In the genomic region with DNA sequence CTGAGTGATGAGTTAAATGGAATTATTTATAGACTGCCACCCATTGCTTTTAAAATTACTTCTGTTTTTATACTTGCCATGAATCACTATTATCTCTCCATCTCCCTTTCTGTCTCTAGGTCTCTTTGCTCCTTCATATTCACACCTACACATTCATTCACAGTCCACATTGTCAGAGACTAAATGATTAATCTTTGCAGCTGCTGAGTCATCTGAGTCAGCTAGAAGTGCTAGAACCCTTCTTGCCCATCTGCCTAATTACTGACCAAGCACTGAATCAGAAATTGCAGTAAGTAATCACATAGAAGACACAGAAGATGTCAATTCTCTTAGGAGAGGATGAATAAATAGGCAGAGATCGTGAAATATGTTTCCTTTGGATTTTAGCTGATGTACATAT, we compare ENCODE assay signal across 18 cellular contexts. TPM values are rescaled to one million over a fixed set of nuclear protein-coding genes. Genes with fewer than 3 reads are reported as not detected.
A peak's percentile ranks its signal among the peaks of the same experiment; 100 is the strongest.
DNase-seq lines count a peak whose midpoint lies in the region; ATAC-seq lines count a peak whose summit lies in the region.
"Had no signal": no experiment of that assay in that cellular context is flagged by ENCODE, and none has a peak within 500 bp of the region (broad histone marks: within the 10 kb centered on the region; RNA-seq: fewer than 3 reads in every experiment).

No MANE protein-coding gene starts in this region.

- 60 to 85% methylated on average over 1 of the region's 1 CpG for WGBS in aorta, 2 donors

- no peaks in the 10 kb centered on the region for H3K9me3 Mint-ChIP-seq in activated CD4-positive, alpha-beta T cell treated with anti-CD3 and anti-CD28 coated beads for 36 hours (ENCODE audit: low read depth)
- H3K9me3 Mint-ChIP-seq: activated naive CD4-positive, alpha-beta T cell treated with anti-CD3 and anti-CD28 coated beads, Interleukin-2, amount 10 ng/mL, durations not matched to agents 7 days and 5 days; dendritic cell treated with granulocyte-macrophage colony-stimulating factor and Interleukin-4, amounts not matched to agents 40 ng/mL and 50 ng/mL, for 4 days; stimulated activated naive CD8-positive, alpha-beta T cell treated with anti-CD3 and anti-CD28 coated beads, Interleukin-15, amount 100 ng/mL, for 72 hours had no signal

- no peaks in the 10 kb centered on the region for H3K9me3 ChIP-seq in aorta (ENCODE audit: control insufficient read depth, low read length)

- H3K27me3 ChIP-seq in aorta (ENCODE audit: control insufficient read depth in 1 of 2, insufficient read depth in 2 of 2, low read length in 1 of 2): no peaks in the 10 kb centered on the region

- ATAC-seq in activated CD4-positive, alpha-beta T cell treated with anti-CD3 and anti-CD28 coated beads for 36 hours: no peak
- no peak for ATAC-seq in aorta (ENCODE audit: low FRiP score)
- ATAC-seq: esophagus mucosa; stimulated activated naive CD8-positive, alpha-beta T cell treated with anti-CD3 and anti-CD28 coated beads, Interleukin-15, amount 100 ng/mL, for 72 hours had no signal

- no peak overlapping the region for H3K4me3 Mint-ChIP-seq in activated CD4-positive, alpha-beta T cell treated with anti-CD3 and anti-CD28 coated beads for 36 hours
- H3K4me3 Mint-ChIP-seq: activated naive CD4-positive, alpha-beta T cell treated with anti-CD3 and anti-CD28 coated beads, Interleukin-2, amount 10 ng/mL, durations not matched to agents 7 days and 5 days; brain; dendritic cell treated with granulocyte-macrophage colony-stimulating factor and Interleukin-4, amounts not matched to agents 40 ng/mL and 50 ng/mL, for 4 days; stimulated activated naive CD8-positive, alpha-beta T cell treated with anti-CD3 and anti-CD28 coated beads, Interleukin-15, amount 100 ng/mL, for 72 hours had no signal

- H3K27ac Mint-ChIP-seq in activated CD4-positive, alpha-beta T cell treated with anti-CD3 and anti-CD28 coated beads for 36 hours: no peak overlapping the region
- H3K27ac Mint-ChIP-seq: activated naive CD4-positive, alpha-beta T cell treated with anti-CD3 and anti-CD28 coated beads, Interleukin-2, amount 10 ng/mL, durations not matched to agents 7 days and 5 days; dendritic cell treated with granulocyte-macrophage colony-stimulating factor and Interleukin-4, amounts not matched to agents 40 ng/mL and 50 ng/mL, for 4 days; stimulated activated naive CD8-positive, alpha-beta T cell treated with anti-CD3 and anti-CD28 coated beads, Interleukin-15, amount 100 ng/mL, for 72 hours had no signal

- no peaks in the 10 kb centered on the region for H3K4me1 Mint-ChIP-seq in activated CD4-positive, alpha-beta T cell treated with anti-CD3 and anti-CD28 coated beads for 36 hours
- H3K4me1 Mint-ChIP-seq: activated naive CD4-positive, alpha-beta T cell treated with anti-CD3 and anti-CD28 coated beads, Interleukin-2, amount 10 ng/mL, durations not matched to agents 7 days and 5 days; stimulated activated naive CD8-positive, alpha-beta T cell treated with anti-CD3 and anti-CD28 coated beads, Interleukin-15, amount 100 ng/mL, for 72 hours had no signal

- no peak overlapping the region for H3K27ac ChIP-seq in aorta (ENCODE audit: low read depth in 1 of 2, low read length in 2 of 2)
- H3K27ac ChIP-seq: SK-N-MC had no signal

- H3K36me3 Mint-ChIP-seq in activated CD4-positive, alpha-beta T cell treated with anti-CD3 and anti-CD28 coated beads for 36 hours (ENCODE audit: low read depth): no peaks in the 10 kb centered on the region
- H3K36me3 Mint-ChIP-seq: activated naive CD4-positive, alpha-beta T cell treated with anti-CD3 and anti-CD28 coated beads, Interleukin-2, amount 10 ng/mL, durations not matched to agents 7 days and 5 days; brain had no signal

- intact Hi-C loops in activated CD4-positive, alpha-beta T cell treated with anti-CD3 and anti-CD28 coated beads for 36 hours (cut with DNase I, micrococcal nuclease): no loop called here
- intact Hi-C loops in aorta (cut with DNase I): no loop called here

- H3K4me3 ChIP-seq in aorta (ENCODE audit: low read length in 2 of 2): no peak overlapping the region
- H3K4me3 ChIP-seq: SK-N-MC had no signal

- CTCF ChIA-PET in activated CD4-positive, alpha-beta T cell treated with anti-CD3 and anti-CD28 coated beads for 36 hours (lab: Charles Lee): no interaction called here

- POLR2A ChIA-PET in activated CD4-positive, alpha-beta T cell treated with anti-CD3 and anti-CD28 coated beads for 36 hours (lab: Charles Lee): no interaction called here

- H3K36me3 ChIP-seq in aorta (ENCODE audit: control insufficient read depth in 1 of 2, insufficient read depth in 2 of 2, low read length in 1 of 2): no peaks in the 10 kb centered on the region

- no peaks in the 10 kb centered on the region for H3K27me3 Mint-ChIP-seq in activated CD4-positive, alpha-beta T cell treated with anti-CD3 and anti-CD28 coated beads for 36 hours
- H3K27me3 Mint-ChIP-seq: activated naive CD4-positive, alpha-beta T cell treated with anti-CD3 and anti-CD28 coated beads, Interleukin-2, amount 10 ng/mL, durations not matched to agents 7 days and 5 days; brain; stimulated activated naive CD8-positive, alpha-beta T cell treated with anti-CD3 and anti-CD28 coated beads, Interleukin-15, amount 100 ng/mL, for 72 hours had no signal

- DNase-seq in NCI-H1436 (lab: John Stamatoyannopoulos, UW) (peak; percentile 7), NCI-H1436 treated with DMSO at 0.1 percent for 48 hours (lab: John Stamatoyannopoulos, UW) (no peak), HT1080 (ENCODE audit: low read depth) (peak; percentile 5), amniotic epithelial cell (ENCODE audit: low read depth) (peak; percentile 6), putamen (ENCODE audit: low spot score) (peak; percentile 3), SK-N-DZ (ENCODE audit: low spot score) (no peak), aorta (no peak)
- no peak for DNase-seq in activated CD4-positive, alpha-beta T cell treated with anti-CD3 and anti-CD28 coated beads for 36 hours
- DNase-seq: activated CD4-positive, alpha-beta T cell treated with anti-CD3 and anti-CD28 coated beads, Interleukin-2, amount 50 U/mL, for 4 hours; activated naive CD4-positive, alpha-beta T cell treated with anti-CD3 and anti-CD28 coated beads, Interleukin-2, amount 10 ng/mL, durations not matched to agents 7 days and 5 days; activated T-cell treated with anti-CD3 and anti-CD28 coated beads, Interleukin-2, amount 50 U/mL, for 1 hour; NCI-H2081 treated with DMSO at 0.1 percent for 48 hours; stimulated activated naive CD8-positive, alpha-beta T cell treated with anti-CD3 and anti-CD28 coated beads, Interleukin-15, amount 100 ng/mL, for 72 hours had no signal

- H3K4me1 ChIP-seq in aorta (ENCODE audit: control insufficient read depth in 1 of 2, insufficient read depth in 2 of 2, low read length in 2 of 2): no peaks in the 10 kb centered on the region

RNA-seq across cellular contexts. Expression of a gene that starts 31.6 kb away (rescaled TPM):
- not detected in 2 replicates for total RNA-seq in HT1080 (2014; rRNA removed; shearing (Covaris generic))
- polyA plus RNA-seq in HT1080 (2015; cell fraction: cytosol; rRNA removed): 0.05 and 0.06 TPM in 2 replicates
- polyA plus RNA-seq in HT1080 (2015; cell fraction: nucleus; rRNA removed): 0.06 and 0.17 TPM in 2 replicates
- 7.0 and 7.3 TPM in 2 replicates for polyA plus RNA-seq in SK-N-DZ (2014; cell fraction: cytosol; rRNA removed)
- 8.7 and 10.0 TPM in 2 replicates for polyA plus RNA-seq in SK-N-DZ (2014; cell fraction: nucleus; rRNA removed)
- under 1 TPM; 0.09 to 0.12 TPM for total RNA-seq in activated CD4-positive, alpha-beta T cell treated with anti-CD3 and anti-CD28 coated beads for 36 hours
- total RNA-seq in aorta: 10 to 100 TPM; 10.6 to 15.3 TPM
- 1 to 10 TPM; 4.9 to 8.5 TPM for polyA plus RNA-seq in aorta
- total RNA-seq: M059J had no signal

Comparison
In these comparisons a context has a peak if more than half of its experiments do, and no peak if none do; other contexts are left out.
1. DNase-seq: peak in NCI-H1436 (single experiment), HT1080 (single experiment), amniotic epithelial cell (single experiment) and putamen (single experiment); none in NCI-H1436 treated with DMSO at 0.1 percent for 48 hours (single experiment), SK-N-DZ (single experiment), activated CD4-positive, alpha-beta T cell treated with anti-CD3 and anti-CD28 coated beads for 36 hours (single experiment) and aorta (0 of 2).
2. RNA of a gene that starts 31.6 kb away (total RNA-seq): 10.6 to 15.3 TPM in aorta; 0.09 to 0.12 TPM in activated CD4-positive, alpha-beta T cell treated with anti-CD3 and anti-CD28 coated beads for 36 hours and not detected in HT1080; every median in the first group is over 10 times any median in the second.